In the genomic region with DNA sequence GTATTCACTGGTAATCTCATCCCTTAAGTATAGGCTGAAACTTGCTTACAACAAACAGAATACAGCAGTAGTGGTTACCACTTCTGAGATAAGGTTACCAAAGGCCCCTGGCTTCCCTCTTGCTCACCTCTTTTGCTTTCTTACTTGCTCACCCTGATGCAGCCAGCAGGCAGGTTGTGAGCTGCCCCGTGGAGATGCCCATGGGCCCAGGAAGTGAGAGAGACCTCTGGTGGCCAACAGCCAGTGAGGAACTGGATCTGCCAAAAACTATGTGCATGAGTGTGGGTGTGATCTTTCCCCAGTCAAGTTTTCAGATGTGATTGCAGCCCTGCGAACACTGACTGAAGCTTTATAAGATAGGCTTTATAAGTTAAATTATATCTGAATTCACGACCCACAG, we compare ENCODE assay signal across 8 cellular contexts. TPM values are rescaled to one million over a fixed set of nuclear protein-coding genes. Genes with fewer than 3 reads are reported as not detected.
DNase-seq lines count a peak whose midpoint lies in the region; ATAC-seq and TF ChIP-seq lines count a peak whose summit lies in the region.

No MANE protein-coding gene starts in this region.

- no peaks in the 10 kb centered on the region for H3K36me3 ChIP-seq in gastrocnemius medialis

- intact Hi-C loops in gastrocnemius medialis (cut with DNase I; ENCODE audit: low total_unique reads): no loop called here

- no peak overlapping the region for H3K4me3 Mint-ChIP-seq in activated naive CD4-positive, alpha-beta T cell treated with anti-CD3 and anti-CD28 coated beads, Interleukin-2, amount 10 ng/mL, durations not matched to agents 7 days and 5 days

- H3K4me1 ChIP-seq in gastrocnemius medialis: no peaks in the 10 kb centered on the region

- ATAC-seq in HG02884 (IDR thresholded peaks at IDR 0.05; ENCODE audit: unreplicated experiment): peak; percentile 67
- ATAC-seq in gastrocnemius medialis: no peak

- no peak overlapping the region for H3K27ac Mint-ChIP-seq in activated naive CD4-positive, alpha-beta T cell treated with anti-CD3 and anti-CD28 coated beads, Interleukin-2, amount 10 ng/mL, durations not matched to agents 7 days and 5 days

- no peaks in the 10 kb centered on the region for H3K4me1 Mint-ChIP-seq in activated naive CD4-positive, alpha-beta T cell treated with anti-CD3 and anti-CD28 coated beads, Interleukin-2, amount 10 ng/mL, durations not matched to agents 7 days and 5 days

- TF ChIP-seq CTCF in gastrocnemius medialis (IDR thresholded peaks at IDR 0.05 in 4 of 5, conservative IDR thresholded peaks at IDR 0.05 in 1 of 5): no peak

- H3K27me3 ChIP-seq in gastrocnemius medialis: no peaks in the 10 kb centered on the region

- CTCF ChIA-PET in activated naive CD4-positive, alpha-beta T cell treated with anti-CD3 and anti-CD28 coated beads, Interleukin-2, amount 10 ng/mL, durations not matched to agents 7 days and 5 days (lab: Charles Lee): interaction anchor here (0.8 to 1.7 kb wide), 2 partner anchors 201 to 202 kb away, joined by 3 to 7 read pairs; no protein-coding TSS in a partner anchor

- H3K9me3 ChIP-seq in gastrocnemius medialis: no peaks in the 10 kb centered on the region

- in situ Hi-C loops in SK-MEL-5 (cut with HindIII; ENCODE audit: low pct_unique_long_range_greater_than_20kb, low sequenced_read_pairs): no loop called here
- in situ Hi-C loops in gastrocnemius medialis (cut with MboI; ENCODE audit: low sequenced_read_pairs in 4 of 4): no loop called here

- H3K36me3 Mint-ChIP-seq in activated naive CD4-positive, alpha-beta T cell treated with anti-CD3 and anti-CD28 coated beads, Interleukin-2, amount 10 ng/mL, durations not matched to agents 7 days and 5 days: no peaks in the 10 kb centered on the region

- H3K4me3 ChIP-seq in gastrocnemius medialis: no peak overlapping the region

- H3K27ac ChIP-seq in gastrocnemius medialis: no peak overlapping the region

- no peaks in the 10 kb centered on the region for H3K9me3 Mint-ChIP-seq in activated naive CD4-positive, alpha-beta T cell treated with anti-CD3 and anti-CD28 coated beads, Interleukin-2, amount 10 ng/mL, durations not matched to agents 7 days and 5 days

- TF ChIP-seq POLR2A in gastrocnemius medialis (IDR thresholded peaks at IDR 0.05): no peak

- no peaks in the 10 kb centered on the region for H3K27me3 Mint-ChIP-seq in activated naive CD4-positive, alpha-beta T cell treated with anti-CD3 and anti-CD28 coated beads, Interleukin-2, amount 10 ng/mL, durations not matched to agents 7 days and 5 days

- DNase-seq in activated naive CD4-positive, alpha-beta T cell treated with anti-CD3 and anti-CD28 coated beads, Interleukin-2, amount 10 ng/mL, durations not matched to agents 7 days and 5 days: peak; percentile 50
- no peak for DNase-seq in activated naive CD4-positive, alpha-beta T cell treated with Interleukin-2 at 50 U/mL for 16 hours
- peak; percentile 63 for DNase-seq in SK-MEL-5 (ENCODE audit: low read depth, low spot score)
- peak; percentile 48 for DNase-seq in kidney tubule cell (ENCODE audit: low spot score)
- no peak for DNase-seq in gastrocnemius medialis
- no peak for DNase-seq in retina
- DNase-seq in activated effector memory CD4-positive, alpha-beta T cell treated with Interleukin-2 at 50 U/mL for 16 hours: no peak

RNA-seq across cellular contexts. Expression of gene NMNAT3, which starts 48.7 kb away (rescaled TPM):
- 0.85 and 0.93 TPM in 2 replicates for total RNA-seq in SK-MEL-5 (2014; rRNA removed; shearing (Covaris generic))
- 0.35 and 1.7 TPM in 2 replicates for polyA plus RNA-seq in SK-MEL-5 (2015; cell fraction: cytosol; rRNA removed)
- polyA plus RNA-seq in SK-MEL-5 (2015; cell fraction: nucleus; rRNA removed): 0.04 and 2.0 TPM in 2 replicates
- 10 to 100 TPM in 3 of 4 donors, 1 to 10 TPM in 1; 9.5 to 17.2 (median 12.8) TPM for total RNA-seq in gastrocnemius medialis

Comparison
In these comparisons a context has a peak if more than half of its experiments do, and no peak if none do; other contexts are left out.
1. DNase-seq: peak in activated naive CD4-positive, alpha-beta T cell treated with anti-CD3 and anti-CD28 coated beads, Interleukin-2, amount 10 ng/mL, durations not matched to agents 7 days and 5 days (single experiment), SK-MEL-5 (single experiment) and kidney tubule cell (single experiment); none in activated naive CD4-positive, alpha-beta T cell treated with Interleukin-2 at 50 U/mL for 16 hours (single experiment), gastrocnemius medialis (0 of 2), retina (single experiment) and activated effector memory CD4-positive, alpha-beta T cell treated with Interleukin-2 at 50 U/mL for 16 hours (single experiment).